9 cellular contexts compared by ENCODE assay signal in the genomic region with DNA sequence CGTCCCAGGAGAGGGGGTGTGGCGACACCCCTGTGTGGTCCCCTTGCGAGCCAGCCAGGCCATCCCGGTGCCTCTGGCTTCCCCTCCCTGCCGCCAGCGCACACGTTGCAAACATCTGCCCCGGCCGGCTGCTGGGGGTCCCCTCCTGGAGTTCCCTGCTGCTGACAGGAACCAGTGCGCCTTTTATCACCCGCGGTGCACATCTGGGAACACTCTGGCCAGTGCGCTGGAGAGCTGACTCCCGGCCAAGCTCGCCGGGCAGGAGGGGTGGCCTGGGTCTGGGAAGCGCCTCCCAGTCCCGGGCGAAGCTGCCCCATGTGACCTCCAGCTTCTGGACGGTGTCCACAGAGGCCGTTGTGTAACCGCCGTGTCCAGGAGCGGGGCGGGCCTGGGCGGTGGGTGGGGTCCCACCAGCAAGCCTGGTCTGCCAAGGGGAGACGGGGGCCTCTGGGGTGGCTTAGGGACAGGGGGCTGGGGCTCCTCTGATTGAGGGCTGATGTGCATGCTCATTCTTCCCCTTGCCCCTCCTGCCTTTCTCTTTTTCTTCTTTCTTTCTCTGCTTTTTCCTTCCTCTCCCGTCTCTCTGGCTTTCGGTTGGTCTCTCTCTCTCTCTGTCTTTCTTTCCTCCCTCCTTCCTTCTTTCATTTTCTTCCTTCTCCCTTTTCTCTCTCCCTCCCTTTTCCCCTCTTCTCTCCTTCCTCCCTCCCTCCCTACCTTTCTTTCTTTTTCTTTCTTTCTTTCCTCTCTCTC. TPM values are rescaled to one million over a fixed set of nuclear protein-coding genes. Genes with fewer than 3 reads are reported as not detected.
DNase-seq lines count a peak whose midpoint lies in the region; TF ChIP-seq lines count a peak whose summit lies in the region.
"Had no signal": no experiment of that assay in that cellular context is flagged by ENCODE, and none has a peak within 500 bp of the region (broad histone marks: within the 10 kb centered on the region; RNA-seq: fewer than 3 reads in every experiment).

No MANE protein-coding gene starts in this region.

- H3K9me3 ChIP-seq in stomach: no peaks in the 10 kb centered on the region

- 1 to 5% (median 4%) methylated on average over 24 to 29 of the region's 29 CpGs for WGBS in stomach, 5 donors

- H3K9me3 Mint-ChIP-seq in HFFc6 (no peaks in the 10 kb centered on the region), MCF 10A (ENCODE audit: unreplicated experiment) (no peaks in the 10 kb centered on the region)

- peak; percentile 39 for TF ChIP-seq EP300 in stomach (IDR thresholded peaks at IDR 0.05)

- CTCF ChIA-PET in MCF 10A (lab: Yijun Ruan, JAX): interaction anchor here (0.6 to 1.0 kb wide), 3 partner anchors 23 to 652 kb away, joined by 4 to 5 read pairs (median 5); no protein-coding TSS in a partner anchor

- peak overlapping the region; percentile 21 to 85 (median 82) for H3K27ac ChIP-seq in stomach
- H3K27ac ChIP-seq: epithelial cell of prostate had no signal

- no peaks in the 10 kb centered on the region for H3K27me3 ChIP-seq in stomach
- no peaks in the 10 kb centered on the region for H3K27me3 ChIP-seq in H7 (ENCODE audit: control insufficient read depth, insufficient read depth, low read length)

- intact Hi-C loops in MCF 10A (cut with micrococcal nuclease) (no loop called here), stomach (cut with DNase I; ENCODE audit: low total_unique reads) (no loop called here)

- H3K4me3 ChIP-seq in stomach (peak overlapping the region; percentile 36 to 39 (median 37)), H7 (ENCODE audit: insufficient read depth, low read depth, low read length) (no peak overlapping the region; the same call in 1 of the 2 replicates)

- H3K27ac Mint-ChIP-seq in HFFc6 (peak overlapping the region; percentile 64), MCF 10A (ENCODE audit: low read depth, unreplicated experiment) (no peak overlapping the region)

- DNase-seq in HFFc6 (peak; percentile 82), MCF 10A (ENCODE audit: unreplicated experiment) (peak; percentile 85), left kidney (ENCODE audit: low read depth, low spot score) (peak; percentile 91), stomach (peak; percentile 93), T-helper 2 cell (no peak), LoVo (ENCODE audit: low spot score) (no peak), 8988T (no peak), H7 (no peak)

- BruUV-seq in MCF 10A (replicated peaks; lab: Mats Ljungman, UMichigan): no TSS peak

- H3K36me3 Mint-ChIP-seq in HFFc6 (ENCODE audit: low read depth) (no peaks in the 10 kb centered on the region), MCF 10A (ENCODE audit: insufficient read depth, unreplicated experiment) (no peaks in the 10 kb centered on the region)

- peak overlapping the region; percentile 71 for H3K4me3 Mint-ChIP-seq in HFFc6
- H3K4me3 Mint-ChIP-seq in MCF 10A (ENCODE audit: unreplicated experiment): peak overlapping the region; percentile 52

- peaks cover 54% of the 10 kb centered on the region for H3K4me1 Mint-ChIP-seq in HFFc6 (ENCODE audit: low read depth)
- H3K4me1 Mint-ChIP-seq in MCF 10A (ENCODE audit: insufficient read depth, unreplicated experiment): peaks cover 16% of the 10 kb centered on the region

- peaks cover 14 to 44% (median 28%) of the 10 kb centered on the region in 4 donors for H3K4me1 ChIP-seq in stomach

- POLR2A ChIA-PET in MCF 10A (lab: Yijun Ruan, JAX): interaction anchor here (0.6 to 0.7 kb wide), 2 partner anchors 82 to 254 kb away, joined by 3 read pairs; no protein-coding TSS in a partner anchor

- TF ChIP-seq POLR2A in stomach (IDR thresholded peaks at IDR 0.05): no peak

- TF ChIP-seq CTCF in HFFc6 (IDR thresholded peaks at IDR 0.05) (no peak), MCF 10A (IDR thresholded peaks at IDR 0.05; ENCODE audit: unreplicated experiment) (no peak), stomach (IDR thresholded peaks at IDR 0.05) (no peak)

- H3K27me3 Mint-ChIP-seq in HFFc6 (ENCODE audit: insufficient read depth): peaks cover 5% of the 10 kb centered on the region
- H3K27me3 Mint-ChIP-seq in MCF 10A (ENCODE audit: insufficient read depth, unreplicated experiment): peaks cover 31% of the 10 kb centered on the region

- H3K36me3 ChIP-seq in stomach: no peaks in the 10 kb centered on the region
- no peaks in the 10 kb centered on the region for H3K36me3 ChIP-seq in H7 (replicated peaks; ENCODE audit: control insufficient read depth, insufficient read depth, low read length)

RNA-seq across cellular contexts. Expression of a gene that starts 25.2 kb away (rescaled TPM):
- not detected for total RNA-seq in HFFc6 (2021; fragmentation: NEBNext Ultra II Directional; extraction: Animal tissue kit (Norgen Biotek cat#: 25700))
- total RNA-seq in MCF 10A (2022): not detected in 2 replicates
- 10 to 100 TPM in 1 of 5 donors, not detected in 4; 54.0 TPM for total RNA-seq in stomach
- 1 to 10 TPM in 1 of 3 donors, not detected in 2; 1.5 TPM for polyA plus RNA-seq in stomach
- not detected in 2 replicates for total RNA-seq in H7 (2014; rRNA removed; shearing (Covaris generic))

Comparison
In these comparisons a context has a peak if more than half of its experiments do, and no peak if none do; other contexts are left out.
1. DNase-seq: peak in HFFc6 (single experiment), MCF 10A (single experiment), left kidney (single experiment) and stomach (single experiment); none in T-helper 2 cell (0 of 5), LoVo (single experiment), 8988T (single experiment) and H7 (single experiment).